31 cellular contexts compared by ENCODE assay signal in the genomic region with DNA sequence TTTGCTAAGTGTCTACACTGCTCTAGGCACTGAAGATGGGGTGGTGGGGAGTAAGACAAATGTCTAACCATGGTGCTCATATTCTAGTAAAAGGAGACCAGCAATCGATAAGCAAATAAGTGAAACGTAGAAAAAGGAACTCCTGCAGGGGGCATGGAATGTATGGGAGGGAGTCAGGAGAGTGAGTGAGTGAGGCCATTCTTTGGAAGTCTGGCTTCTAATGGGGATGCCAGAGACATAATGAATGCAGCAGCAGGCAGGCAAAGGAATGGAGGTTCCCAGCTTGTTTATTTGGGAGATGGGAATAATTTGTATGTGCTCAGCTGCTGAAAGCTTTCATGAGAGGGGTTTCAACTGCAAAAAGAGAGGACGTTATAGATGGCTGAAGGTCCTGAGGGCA.
"Had no signal": no experiment of that assay in that cellular context is flagged by ENCODE, and none has a peak within 500 bp of the region (broad histone marks: within the 10 kb centered on the region; RNA-seq: fewer than 3 reads in every experiment).

No MANE protein-coding gene starts in this region.

- ATAC-seq: activated naive CD8-positive, alpha-beta T cell treated with anti-CD3 and anti-CD28 coated beads, Interleukin-2, amount 50 U/mL, for 24 hours; activated T-cell treated with anti-CD3 and anti-CD28 coated beads, Interleukin-2, amount 50 U/mL, for 72 hours; esophagus mucosa; gastrocnemius medialis; heart left ventricle had no signal

- H3K9me3 ChIP-seq: adrenal gland, breast epithelium, colonic mucosa, gastrocnemius medialis, heart left ventricle had no signal

- H3K4me3 ChIP-seq: adrenal gland, breast epithelium, cardiac muscle cell, colonic mucosa, gastrocnemius medialis, heart left ventricle had no signal

- H3K4me3 Mint-ChIP-seq: activated CD4-positive, alpha-beta memory T cell treated with anti-CD3 and anti-CD28 coated beads, Interleukin-2, amount 10 ng/mL, durations not matched to agents 7 days and 5 days; activated CD4-positive, alpha-beta T cell treated with anti-CD3 and anti-CD28 coated beads, Interleukin-2, amount 10 ng/mL, durations not matched to agents 7 days and 5 days; activated naive CD4-positive, alpha-beta T cell treated with anti-CD3 and anti-CD28 coated beads, Interleukin-2, amount 10 ng/mL, durations not matched to agents 7 days and 5 days; activated naive CD8-positive, alpha-beta T cell treated with anti-CD3 and anti-CD28 coated beads for 36 hours; activated naive CD8-positive, alpha-beta T cell treated with anti-CD3 and anti-CD28 coated beads, Interleukin-2, amount 50 U/mL, for 24 hours; activated T-cell treated with anti-CD3 and anti-CD28 coated beads, Interleukin-2, amount 50 U/mL, for 24 hours; activated T-cell treated with anti-CD3 and anti-CD28 coated beads, Interleukin-2, amount 50 U/mL, for 72 hours; endodermal cell had no signal

- H3K27me3 ChIP-seq: adrenal gland, breast epithelium, colonic mucosa, gastrocnemius medialis had no signal

- H3K36me3 Mint-ChIP-seq: activated naive CD4-positive, alpha-beta T cell treated with anti-CD3 and anti-CD28 coated beads, Interleukin-2, amount 10 ng/mL, durations not matched to agents 7 days and 5 days; activated naive CD8-positive, alpha-beta T cell treated with anti-CD3 and anti-CD28 coated beads for 36 hours; brain had no signal

- H3K27ac ChIP-seq: adrenal gland, breast epithelium, cardiac muscle cell, colonic mucosa, gastrocnemius medialis, heart left ventricle had no signal

- H3K9me3 Mint-ChIP-seq: activated CD4-positive, alpha-beta memory T cell treated with anti-CD3 and anti-CD28 coated beads, Interleukin-2, amount 10 ng/mL, durations not matched to agents 7 days and 5 days; activated CD4-positive, alpha-beta T cell treated with anti-CD3 and anti-CD28 coated beads, Interleukin-2, amount 10 ng/mL, durations not matched to agents 7 days and 5 days; activated naive CD4-positive, alpha-beta T cell treated with anti-CD3 and anti-CD28 coated beads, Interleukin-2, amount 10 ng/mL, durations not matched to agents 7 days and 5 days; activated naive CD8-positive, alpha-beta T cell treated with anti-CD3 and anti-CD28 coated beads for 36 hours; activated naive CD8-positive, alpha-beta T cell treated with anti-CD3 and anti-CD28 coated beads, Interleukin-2, amount 50 U/mL, for 24 hours; activated T-cell treated with anti-CD3 and anti-CD28 coated beads, Interleukin-2, amount 50 U/mL, for 24 hours; activated T-cell treated with anti-CD3 and anti-CD28 coated beads, Interleukin-2, amount 50 U/mL, for 72 hours; endodermal cell had no signal

- H3K4me1 ChIP-seq: adrenal gland, breast epithelium, colonic mucosa, gastrocnemius medialis, heart left ventricle had no signal

- H3K27me3 Mint-ChIP-seq: brain had no signal

- DNase-seq: activated CD4-positive, alpha-beta memory T cell treated with anti-CD3 and anti-CD28 coated beads, Interleukin-2, amount 10 ng/mL, durations not matched to agents 7 days and 5 days; activated CD4-positive, alpha-beta T cell treated with anti-CD3 and anti-CD28 coated beads for 1 hour; activated CD4-positive, alpha-beta T cell treated with anti-CD3 and anti-CD28 coated beads for 4 hours; activated CD4-positive, alpha-beta T cell treated with anti-CD3 and anti-CD28 coated beads, Interleukin-2, amount 10 ng/mL, durations not matched to agents 7 days and 5 days; activated CD4-positive, alpha-beta T cell treated with anti-CD3 and anti-CD28 coated beads, Interleukin-2, amount 50 U/mL, for 4 hours; activated CD8-positive, alpha-beta memory T cell treated with anti-CD3 and anti-CD28 coated beads, Interleukin-2, amount 50 U/mL, for 48 hours; activated gamma-delta T cell; activated naive CD4-positive, alpha-beta T cell; activated naive CD4-positive, alpha-beta T cell treated with anti-CD3 and anti-CD28 coated beads, Interleukin-2, amount 10 ng/mL, durations not matched to agents 7 days and 5 days; activated naive CD8-positive, alpha-beta T cell treated with anti-CD3 and anti-CD28 coated beads for 36 hours; activated naive CD8-positive, alpha-beta T cell treated with anti-CD3 and anti-CD28 coated beads, Interleukin-2, amount 50 U/mL, for 24 hours; activated T-cell treated with anti-CD3 and anti-CD28 coated beads for 4 hours; activated T-cell treated with anti-CD3 and anti-CD28 coated beads, Interleukin-2, amount 50 U/mL, for 24 hours; activated T-cell treated with anti-CD3 and anti-CD28 coated beads, Interleukin-2, amount 50 U/mL, for 72 hours; adrenal gland; amygdala; aorta; central memory CD4-positive, alpha-beta T cell; cerebellar nuclear complex; colonic mucosa; effector memory CD4-positive, alpha-beta T cell; foreskin fibroblast; gastrocnemius medialis; glutamatergic neuron; heart left ventricle; T-helper 2 cell had no signal

- H3K27ac Mint-ChIP-seq: activated CD4-positive, alpha-beta memory T cell treated with anti-CD3 and anti-CD28 coated beads, Interleukin-2, amount 10 ng/mL, durations not matched to agents 7 days and 5 days; activated CD4-positive, alpha-beta T cell treated with anti-CD3 and anti-CD28 coated beads, Interleukin-2, amount 10 ng/mL, durations not matched to agents 7 days and 5 days; activated naive CD4-positive, alpha-beta T cell treated with anti-CD3 and anti-CD28 coated beads, Interleukin-2, amount 10 ng/mL, durations not matched to agents 7 days and 5 days; activated naive CD8-positive, alpha-beta T cell treated with anti-CD3 and anti-CD28 coated beads for 36 hours; activated naive CD8-positive, alpha-beta T cell treated with anti-CD3 and anti-CD28 coated beads, Interleukin-2, amount 50 U/mL, for 24 hours; activated T-cell treated with anti-CD3 and anti-CD28 coated beads, Interleukin-2, amount 50 U/mL, for 24 hours; activated T-cell treated with anti-CD3 and anti-CD28 coated beads, Interleukin-2, amount 50 U/mL, for 72 hours had no signal

- H3K4me1 Mint-ChIP-seq: activated CD4-positive, alpha-beta memory T cell treated with anti-CD3 and anti-CD28 coated beads, Interleukin-2, amount 10 ng/mL, durations not matched to agents 7 days and 5 days; activated CD4-positive, alpha-beta T cell treated with anti-CD3 and anti-CD28 coated beads, Interleukin-2, amount 10 ng/mL, durations not matched to agents 7 days and 5 days; activated naive CD4-positive, alpha-beta T cell treated with anti-CD3 and anti-CD28 coated beads, Interleukin-2, amount 10 ng/mL, durations not matched to agents 7 days and 5 days; activated naive CD8-positive, alpha-beta T cell treated with anti-CD3 and anti-CD28 coated beads for 36 hours; activated naive CD8-positive, alpha-beta T cell treated with anti-CD3 and anti-CD28 coated beads, Interleukin-2, amount 50 U/mL, for 24 hours had no signal

- H3K36me3 ChIP-seq: adrenal gland, breast epithelium, cardiac muscle cell, colonic mucosa, gastrocnemius medialis, heart left ventricle had no signal
